Comparison of ENCODE assay signal across 10 cellular contexts in the genomic region with DNA sequence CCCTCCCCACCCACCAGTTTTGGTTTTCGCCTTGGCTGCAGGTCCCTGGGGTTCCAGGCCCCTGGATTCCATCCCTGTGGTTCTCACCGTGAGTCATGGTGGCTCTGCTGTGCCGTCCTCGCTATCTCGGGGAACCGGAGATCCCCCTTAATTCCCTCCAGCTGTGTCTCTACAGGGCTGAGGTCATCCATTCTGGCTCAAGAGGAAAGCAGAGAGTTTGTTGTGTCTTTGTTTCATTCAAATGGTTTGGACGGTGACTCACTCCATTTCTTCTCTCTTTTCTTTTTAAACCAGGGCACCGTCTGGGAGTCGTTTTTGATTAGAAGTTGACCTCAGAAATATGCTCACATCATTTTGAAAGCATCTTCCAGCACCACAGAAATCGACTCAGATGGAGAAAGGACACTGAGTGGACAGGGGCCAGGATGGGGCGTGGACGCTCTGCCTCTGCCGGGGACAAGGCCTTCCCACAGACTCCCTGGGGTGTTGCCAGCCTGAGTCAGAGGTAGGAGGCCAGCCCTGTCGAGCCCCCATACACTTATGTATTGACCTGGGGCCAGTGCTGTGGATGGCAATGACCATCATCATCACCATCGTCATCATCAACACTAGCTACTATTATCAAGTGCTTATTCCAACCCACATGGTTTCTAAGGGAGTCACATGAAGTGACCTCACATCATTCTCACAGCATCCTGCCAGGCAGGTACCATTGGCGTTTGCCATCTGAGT.
A peak's percentile ranks its signal among the peaks of the same experiment; 100 is the strongest.
DNase-seq lines count a peak whose midpoint lies in the region; ATAC-seq and TF ChIP-seq lines count a peak whose summit lies in the region.
"Had no signal": no experiment of that assay in that cellular context is flagged by ENCODE, and none has a peak within 500 bp of the region (broad histone marks: within the 10 kb centered on the region; RNA-seq: fewer than 3 reads in every experiment).

No MANE protein-coding gene starts in this region.

- H2BK5ac ChIP-seq in trophoblast cell (ENCODE audit: low read depth, low read length, poor library complexity): peak overlapping the region; percentile 87

- peaks cover 10% of the 10 kb centered on the region for H3K79me1 ChIP-seq in trophoblast cell (ENCODE audit: low read length)

- H3K79me2 ChIP-seq in trophoblast cell (ENCODE audit: control insufficient read depth, insufficient read depth, low read length, poor library complexity): no peaks in the 10 kb centered on the region

- peak overlapping the region; percentile 56 for H3K14ac ChIP-seq in trophoblast cell (ENCODE audit: low read length)

- DNase-seq in COLO829 (ENCODE audit: low spot score): peak; percentile 89
- peak; percentile 98 to 100 for DNase-seq in SJSA1 (ENCODE audit: low read depth in 1 of 2, low spot score in 2 of 2)
- DNase-seq in fibroblast of pulmonary artery (ENCODE audit: low read depth): peak; percentile 97
- no peak for DNase-seq in trophoblast cell
- DNase-seq in SKM-1 treated with dmso at 0.1 percent for 144 hours (lab: John Stamatoyannopoulos, UW; ENCODE audit: unreplicated experiment): no peak
- DNase-seq in activated gamma-delta T cell treated with Interleukin-2 at 50 U/mL for 16 hours: no peak
- no peak for DNase-seq in DMS153 (lab: John Stamatoyannopoulos, UW)
- DNase-seq: NCI-H2107; stimulated activated CD4-positive, alpha-beta T cell treated with anti-CD3 and anti-CD28 coated beads, Interleukin-4, amount 100 ng/mL, for 1 hour had no signal

- peak overlapping the region; percentile 46 for H4K8ac ChIP-seq in trophoblast cell (ENCODE audit: low read depth, low read length)

- peak overlapping the region; percentile 35 for H3K4ac ChIP-seq in trophoblast cell (ENCODE audit: low read depth, low read length)

- no peak overlapping the region for H3K9ac ChIP-seq in trophoblast cell (ENCODE audit: low read length)

- H3K4me3 ChIP-seq in SJSA1 (no peak overlapping the region), fibroblast of pulmonary artery (replicated peaks; ENCODE audit: low read depth, low read length) (no peak overlapping the region), trophoblast cell (ENCODE audit: low read depth, low read length) (no peak overlapping the region)

- WGBS in trophoblast cell (ENCODE audit: extremely low coverage, insufficient coverage, insufficient read length): no CpG with 5 or more reads among the region's 16 CpGs

- H3K9me3 ChIP-seq in SJSA1 (replicated peaks): 0 out of 2 replicates have a peak, but pooled peaks cover 3% of the 10 kb centered on the region
- peaks cover 8% of the 10 kb centered on the region for H3K9me3 ChIP-seq in trophoblast cell (ENCODE audit: insufficient read depth, low read depth, low read length)

- no peaks in the 10 kb centered on the region for H3K36me3 ChIP-seq in SJSA1
- no peaks in the 10 kb centered on the region for H3K36me3 ChIP-seq in trophoblast cell (ENCODE audit: control insufficient read depth in 1 of 2, insufficient read depth in 2 of 2, low read length in 2 of 2)

- H4K12ac ChIP-seq in trophoblast cell (ENCODE audit: low read depth, low read length): no peak overlapping the region

- ATAC-seq in HG02623 (IDR thresholded peaks at IDR 0.05; ENCODE audit: unreplicated experiment): no peak

- peak overlapping the region; percentile 19 for H3K18ac ChIP-seq in trophoblast cell (ENCODE audit: low read length)

- H3K27me3 ChIP-seq in SJSA1 (replicated peaks): no peaks in the 10 kb centered on the region
- no peaks in the 10 kb centered on the region for H3K27me3 ChIP-seq in trophoblast cell (ENCODE audit: insufficient read depth, low read length)

- TF ChIP-seq CTCF in fibroblast of pulmonary artery (IDR thresholded peaks at IDR 0.05; ENCODE audit: low read length, missing control alignments): no peak

- H2BK120ac ChIP-seq in trophoblast cell (ENCODE audit: insufficient read depth, low read length, poor library complexity): peak overlapping the region; percentile 92

- H3K23ac ChIP-seq in trophoblast cell (ENCODE audit: low read length): no peak overlapping the region

- peak overlapping the region; percentile 3 for H2AK5ac ChIP-seq in trophoblast cell (ENCODE audit: low read length)

- no peak overlapping the region for H3K4me2 ChIP-seq in trophoblast cell (ENCODE audit: low read length)

- peaks cover 48% of the 10 kb centered on the region for H3K4me1 ChIP-seq in SJSA1 (replicated peaks)
- peaks cover 13 to 14% of the 10 kb centered on the region in 2 experiments for H3K4me1 ChIP-seq in trophoblast cell (ENCODE audit: control insufficient read depth in 1 of 2, insufficient read depth in 2 of 2, low read length in 2 of 2)

- H2AFZ ChIP-seq in trophoblast cell (ENCODE audit: insufficient read depth, low read length, poor library complexity): no peak overlapping the region

- H3K27ac ChIP-seq in SJSA1 (peak overlapping the region; percentile 98), trophoblast cell (ENCODE audit: low read depth, low read length) (peak overlapping the region; percentile 93)

- peak overlapping the region; percentile 85 for H4K91ac ChIP-seq in trophoblast cell (ENCODE audit: low read depth, low read length)

- peak overlapping the region; percentile 66 for H2BK12ac ChIP-seq in trophoblast cell (ENCODE audit: low read length)

Comparison
In these comparisons a context has a peak if more than half of its experiments do, and no peak if none do; other contexts are left out.
1. DNase-seq: peak in COLO829 (single experiment), SJSA1 (2 of 2) and fibroblast of pulmonary artery (single experiment); none in trophoblast cell (0 of 2), SKM-1 treated with dmso at 0.1 percent for 144 hours (single experiment), activated gamma-delta T cell treated with Interleukin-2 at 50 U/mL for 16 hours (single experiment) and DMS153 (single experiment).